ENCODE assay signal across 12 cellular contexts in the genomic region with DNA sequence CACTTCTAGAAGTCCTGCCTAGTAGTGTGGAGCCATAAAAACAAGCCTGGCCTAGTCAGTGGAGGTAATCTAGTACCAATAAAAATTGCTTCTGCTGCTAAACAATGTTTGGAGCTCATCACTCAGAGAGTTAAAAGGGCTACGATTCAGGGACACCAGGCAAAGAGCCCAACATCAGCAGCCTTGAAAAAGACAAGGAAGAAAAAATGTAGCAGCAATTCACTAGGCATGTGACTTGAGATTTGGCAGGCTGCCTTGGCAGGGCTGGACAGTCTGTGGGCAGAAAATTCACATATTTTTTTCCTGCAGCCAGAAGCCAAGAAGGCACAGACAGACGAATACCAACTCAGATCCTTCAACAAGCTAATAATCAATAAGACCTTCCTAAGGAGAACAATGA. TPM values are rescaled to one million over a fixed set of nuclear protein-coding genes. Genes with fewer than 3 reads are reported as not detected.
DNase-seq lines count a peak whose midpoint lies in the region; TF ChIP-seq lines count a peak whose summit lies in the region.
"Had no signal": no experiment of that assay in that cellular context is flagged by ENCODE, and none has a peak within 500 bp of the region (broad histone marks: within the 10 kb centered on the region; RNA-seq: fewer than 3 reads in every experiment).

No MANE protein-coding gene starts in this region.

- DNase-seq in H9 (no peak), caudate nucleus (lab: John Stamatoyannopoulos, UW) (peak in 58 of 61 donors; percentile 3 to 92 (median 74)), inferior parietal cortex (ENCODE audit: extremely low spot score) (peak; percentile 92), stromal cell of bone marrow (ENCODE audit: low read depth) (peak; percentile 64), GDM1 (lab: John Stamatoyannopoulos, UW) (no peak), activated T-cell treated with anti-CD3 and anti-CD28 coated beads for 4 hours (no peak)
- DNase-seq in activated CD8-positive, alpha-beta memory T cell treated with anti-CD3 and anti-CD28 coated beads, Interleukin-2, amount 50 U/mL, for 48 hours, result no peak
- DNase-seq in stimulated activated naive CD4-positive, alpha-beta T cell (lab: John Stamatoyannopoulos, UW), result no peak
- DNase-seq: activated naive CD4-positive, alpha-beta T cell treated with anti-CD3 and anti-CD28 coated beads, Interleukin-2, amount 50 U/mL, for 16 hours; Karpas-422 had no signal

- H2BK20ac ChIP-seq in H9 (ENCODE audit: low read depth, low read length, poor library complexity, severe bottlenecking), result no peak overlapping the region

- H3K27ac ChIP-seq in H9 (ENCODE audit: insufficient read length, low read depth, low read length) (no peak overlapping the region), caudate nucleus (ENCODE audit: low read depth, low read length) (peak overlapping the region; percentile 85)
- H3K27ac ChIP-seq: VCaP had no signal

- no peak overlapping the region for H3K27ac Mint-ChIP-seq in H9

- H2BK12ac ChIP-seq in H9 (ENCODE audit: insufficient read length, low read depth, low read length), result no peak overlapping the region

- H2BK5ac ChIP-seq in H9 (ENCODE audit: insufficient read length, low read length), result no peak overlapping the region

- no peaks in the 10 kb centered on the region for H4K20me1 ChIP-seq in H9 (ENCODE audit: control insufficient read depth, insufficient read depth, insufficient read length)

- H4K91ac ChIP-seq in H9 (ENCODE audit: insufficient read length, low read depth, low read length), result no peak overlapping the region

- H3T11ph ChIP-seq in H9 (ENCODE audit: low read length), result no peak overlapping the region

- no peak overlapping the region for H3K4ac ChIP-seq in H9 (ENCODE audit: low read depth, low read length)

- no peaks in the 10 kb centered on the region for H3K27me3 ChIP-seq in H9 (ENCODE audit: insufficient read depth, low read length)

- no peak for TF ChIP-seq CTCF in H9 (conservative IDR thresholded peaks at IDR 0.05)

- no peaks in the 10 kb centered on the region for H3K9me3 ChIP-seq in H9 (ENCODE audit: control insufficient read depth, low read depth, low read length)

- no peak overlapping the region for H4K5ac ChIP-seq in H9 (ENCODE audit: insufficient read length, low read depth, low read length)

- no peaks in the 10 kb centered on the region; the same call in 1 of the 2 replicates for H3K27me3 Mint-ChIP-seq in H9 (ENCODE audit: low read depth)

- H3K23me2 ChIP-seq in H9 (ENCODE audit: insufficient read length, low read depth, low read length, poor library complexity, severe bottlenecking), result no peaks in the 10 kb centered on the region

- no peaks in the 10 kb centered on the region for H3K9me3 Mint-ChIP-seq in H9
- H3K9me3 Mint-ChIP-seq: neural crest cell had no signal

- H3K9ac ChIP-seq in H9 (ENCODE audit: extremely low read depth, insufficient read length, low read length), result no peak overlapping the region

- H3K4me1 ChIP-seq in H9 (ENCODE audit: insufficient read depth, low read length), result peaks cover 14% of the 10 kb centered on the region

- H3K4me2 ChIP-seq in H9 (ENCODE audit: insufficient read depth, insufficient read length, low read length), result no peak overlapping the region

- no peak overlapping the region for H3K4me3 Mint-ChIP-seq in H9
- H3K4me3 Mint-ChIP-seq: neural crest cell had no signal

- H3K14ac ChIP-seq in H9 (ENCODE audit: insufficient read depth, low read length), result peak overlapping the region; percentile 72; the same call in 1 of the 2 replicates

- H3K56ac ChIP-seq in H9 (ENCODE audit: insufficient read length, low read depth, low read length), result no peak overlapping the region

- no peak overlapping the region for H2AFZ ChIP-seq in H9 (ENCODE audit: low read length)

- H3K79me1 ChIP-seq in H9 (ENCODE audit: insufficient read depth, low read depth, low read length, poor library complexity, severe bottlenecking), result no peaks in the 10 kb centered on the region

- H2BK120ac ChIP-seq in H9 (ENCODE audit: low read depth, low read length, poor library complexity, severe bottlenecking), result no peak overlapping the region

- H3K79me2 ChIP-seq in H9 (ENCODE audit: insufficient read depth, low read length), result peaks cover 1% of the 10 kb centered on the region; the same call in 1 of the 2 replicates

- no CpG with 5 or more reads among the region's 2 CpGs for WGBS in H9 (ENCODE audit: extremely low coverage, insufficient read length, low lambda C conversion rate)

- H3K36me3 Mint-ChIP-seq in H9 (ENCODE audit: insufficient read depth in 1 of 3, low read depth in 3 of 3), result no peaks in the 10 kb centered on the region

- no peak overlapping the region for H3K18ac ChIP-seq in H9 (ENCODE audit: insufficient read length, low read depth, low read length)

- H2AK5ac ChIP-seq in H9 (ENCODE audit: insufficient read length, low read length), result no peak overlapping the region

- H4K8ac ChIP-seq in H9 (replicated peaks; ENCODE audit: insufficient read length, low read depth, low read length), result no peak overlapping the region

- no peak overlapping the region for H3K23ac ChIP-seq in H9 (ENCODE audit: insufficient read length, low read depth, low read length)

- no peak overlapping the region for H2BK15ac ChIP-seq in H9 (ENCODE audit: low read depth, low read length)

- peaks cover 59 to 70% of the 10 kb centered on the region in 2 experiments for H3K4me1 Mint-ChIP-seq in H9

RNA-seq across cellular contexts. Expression of a gene that starts 47.2 kb away (rescaled TPM):
- total RNA-seq in H9 (2021), result 1.2 and 1.6 TPM in 2 replicates

Comparison
In these comparisons a context has a peak if more than half of its experiments do, and no peak if none do; other contexts are left out.
1. DNase-seq: peak in caudate nucleus (58 of 61), inferior parietal cortex (single experiment) and stromal cell of bone marrow (single experiment); none in H9 (single experiment), GDM1 (single experiment), activated CD8-positive, alpha-beta memory T cell treated with anti-CD3 and anti-CD28 coated beads, Interleukin-2, amount 50 U/mL, for 48 hours (single experiment), stimulated activated naive CD4-positive, alpha-beta T cell (0 of 6) and activated T-cell treated with anti-CD3 and anti-CD28 coated beads for 4 hours (single experiment).